Comparison of ENCODE assay signal across 8 cellular contexts in genomic region chr17:40556884-40557414, GRCh38. TPM values are rescaled to one million over a fixed set of nuclear protein-coding genes. Genes with fewer than 3 reads are reported as not detected.
DNase-seq lines count a peak whose midpoint lies in the region; ATAC-seq and TF ChIP-seq lines count a peak whose summit lies in the region.

No MANE protein-coding gene starts in this region.

- H3K4me3 ChIP-seq in liver (ENCODE audit: low read depth in 1 of 3, low read length in 3 of 3): no peak overlapping the region
- no peak overlapping the region for H3K4me3 ChIP-seq in thyroid gland (replicated peaks in 1 of 3)

- intact Hi-C loops in activated CD4-positive, alpha-beta T cell treated with anti-CD3 and anti-CD28 coated beads for 36 hours (cut with DNase I, micrococcal nuclease): no loop called here
- intact Hi-C loops in thyroid gland (cut with DNase I): loop anchor here (5.0 kb wide), 1 partner anchor 115 kb away; the partner anchor contains the start of gene IGFBP4

- peaks cover 90% of the 10 kb centered on the region for H3K4me1 Mint-ChIP-seq in activated CD4-positive, alpha-beta T cell treated with anti-CD3 and anti-CD28 coated beads for 36 hours
- peaks cover 59% of the 10 kb centered on the region for H3K4me1 Mint-ChIP-seq in activated T-helper 17 cell treated with anti-CD3 and anti-CD28 coated beads, Interleukin-2, amount 50 U/mL, for 72 hours

- H3K27me3 Mint-ChIP-seq in activated CD4-positive, alpha-beta T cell treated with anti-CD3 and anti-CD28 coated beads for 36 hours: no peaks in the 10 kb centered on the region
- no peaks in the 10 kb centered on the region for H3K27me3 Mint-ChIP-seq in activated T-helper 17 cell treated with anti-CD3 and anti-CD28 coated beads, Interleukin-2, amount 50 U/mL, for 72 hours

- TF ChIP-seq CTCF in liver (IDR thresholded peaks at IDR 0.05; ENCODE audit: low read depth, low read length, missing input control): no peak
- no peak for TF ChIP-seq CTCF in thyroid gland (IDR thresholded peaks at IDR 0.05)
- no peak for TF ChIP-seq CTCF in RWPE1 (conservative IDR thresholded peaks at IDR 0.05; ENCODE audit: low read depth)

- no peak for TF ChIP-seq RAD21 in liver (IDR thresholded peaks at IDR 0.05)

- H3K9me3 ChIP-seq in liver (ENCODE audit: control insufficient read depth in 4 of 4, low read length in 3 of 4): no peaks in the 10 kb centered on the region
- no peaks in the 10 kb centered on the region for H3K9me3 ChIP-seq in thyroid gland

- no peak overlapping the region for H3K9ac ChIP-seq in liver (ENCODE audit: low read depth in 1 of 2, low read length in 2 of 2)

- no peak for ATAC-seq in activated CD4-positive, alpha-beta T cell treated with anti-CD3 and anti-CD28 coated beads for 36 hours
- ATAC-seq in activated T-helper 17 cell treated with anti-CD3 and anti-CD28 coated beads, Interleukin-2, amount 50 U/mL, for 72 hours (replicated peaks): no peak
- no peak for ATAC-seq in GM18517 (IDR thresholded peaks at IDR 0.05; ENCODE audit: unreplicated experiment)
- ATAC-seq in GM18861 (IDR thresholded peaks at IDR 0.05; ENCODE audit: unreplicated experiment): no peak

- H3K27me3 ChIP-seq in liver (ENCODE audit: control insufficient read depth in 4 of 4, insufficient read depth in 4 of 4, low read length in 3 of 4) (no peaks in the 10 kb centered on the region), thyroid gland (no peaks in the 10 kb centered on the region)

- peaks cover 12 to 28% (median 21%) of the 10 kb centered on the region in 4 donors for H3K4me1 ChIP-seq in liver (ENCODE audit: control insufficient read depth in 4 of 4, insufficient read depth in 4 of 4, low read length in 3 of 4)
- H3K4me1 ChIP-seq in thyroid gland: peaks cover 39 to 95% of the 10 kb centered on the region in 2 donors

- no peaks in the 10 kb centered on the region for H3K9me3 Mint-ChIP-seq in activated CD4-positive, alpha-beta T cell treated with anti-CD3 and anti-CD28 coated beads for 36 hours (ENCODE audit: low read depth)
- H3K9me3 Mint-ChIP-seq in activated T-helper 17 cell treated with anti-CD3 and anti-CD28 coated beads, Interleukin-2, amount 50 U/mL, for 72 hours: no peaks in the 10 kb centered on the region

- H3K27ac ChIP-seq in liver (ENCODE audit: low read depth in 1 of 2, low read length in 2 of 2) (no peak overlapping the region), thyroid gland (peak overlapping the region; percentile 38 to 83 (median 42)), RWPE1 (no peak overlapping the region)

- POLR2A ChIA-PET in activated CD4-positive, alpha-beta T cell treated with anti-CD3 and anti-CD28 coated beads for 36 hours (lab: Charles Lee): interaction anchor here (4.6 to 9.7 kb wide), 2 partner anchors 8 to 16 kb away, joined by 28 to 179 read pairs; no protein-coding TSS in a partner anchor
- POLR2A ChIA-PET in RWPE1 (lab: Yijun Ruan, JAX; ENCODE audit: low non-redundant PET): no interaction called here

- WGBS in liver: 72% methylated on average over 16 of the region's 16 CpGs
- 66 to 68% methylated on average over 15 to 16 of the region's 16 CpGs for WGBS in thyroid gland, 2 donors

- H3K27ac Mint-ChIP-seq in activated CD4-positive, alpha-beta T cell treated with anti-CD3 and anti-CD28 coated beads for 36 hours: peak overlapping the region; percentile 51
- peak overlapping the region; percentile 88 for H3K27ac Mint-ChIP-seq in activated T-helper 17 cell treated with anti-CD3 and anti-CD28 coated beads, Interleukin-2, amount 50 U/mL, for 72 hours

- H3K36me3 ChIP-seq in liver (ENCODE audit: control insufficient read depth in 4 of 4, insufficient read depth in 3 of 4, low read depth in 1 of 4, low read length in 3 of 4) (no peaks in the 10 kb centered on the region), thyroid gland (no peaks in the 10 kb centered on the region)

- no peak for TF ChIP-seq POLR2A in thyroid gland (IDR thresholded peaks at IDR 0.05)

- DNase-seq in activated CD4-positive, alpha-beta T cell treated with anti-CD3 and anti-CD28 coated beads for 36 hours: peak; percentile 28
- DNase-seq in activated CD4-positive, alpha-beta T cell treated with anti-CD3 and anti-CD28 coated beads for 48 hours: no peak
- no peak for DNase-seq in thyroid gland
- DNase-seq in RWPE1 (ENCODE audit: low spot score): no peak

- H3K36me3 Mint-ChIP-seq in activated CD4-positive, alpha-beta T cell treated with anti-CD3 and anti-CD28 coated beads for 36 hours (ENCODE audit: low read depth): peaks cover 99% of the 10 kb centered on the region
- H3K36me3 Mint-ChIP-seq in activated T-helper 17 cell treated with anti-CD3 and anti-CD28 coated beads, Interleukin-2, amount 50 U/mL, for 72 hours (ENCODE audit: low read depth): peaks cover 100% of the 10 kb centered on the region

- H3K4me3 Mint-ChIP-seq in activated CD4-positive, alpha-beta T cell treated with anti-CD3 and anti-CD28 coated beads for 36 hours: no peak overlapping the region
- H3K4me3 Mint-ChIP-seq in activated T-helper 17 cell treated with anti-CD3 and anti-CD28 coated beads, Interleukin-2, amount 50 U/mL, for 72 hours: peak overlapping the region; percentile 57

- CTCF ChIA-PET in activated CD4-positive, alpha-beta T cell treated with anti-CD3 and anti-CD28 coated beads for 36 hours (lab: Charles Lee): interaction anchor here (0.7 to 18.2 kb wide), 6 partner anchors 9 to 131 kb away, joined by 3 to 403 read pairs (median 4); partner anchors contain the start of gene IGFBP4
- CTCF ChIA-PET in RWPE1 (lab: Yijun Ruan, JAX): interaction anchor here (0.6 to 1.0 kb wide), 3 partner anchors 24 to 116 kb away, joined by 3 to 4 read pairs (median 4); no protein-coding TSS in a partner anchor

TF ChIP-seq in liver, 16 proteins besides CTCF, POLR2A, EP300 and RAD21:
- TF ChIP-seq NR2F2 (IDR thresholded peaks at IDR 0.05) (peak; percentile 48), ATF3 (IDR thresholded peaks at IDR 0.05) (no peak), GABPA (IDR thresholded peaks at IDR 0.05 in 1 of 2, conservative IDR thresholded peaks at IDR 0.05 in 1 of 2) (no peak), FOXA2 (IDR thresholded peaks at IDR 0.05) (no peak)

RNA-seq across cellular contexts. Expression of gene CCR7, which starts 8.3 kb away (rescaled TPM):
- total RNA-seq in activated CD4-positive, alpha-beta T cell treated with anti-CD3 and anti-CD28 coated beads for 36 hours: 100 to 1,000 TPM; 325 to 389 TPM
- 100 to 1,000 TPM; 140 to 304 TPM for total RNA-seq in activated T-helper 17 cell treated with anti-CD3 and anti-CD28 coated beads, Interleukin-2, amount 50 U/mL, for 72 hours
- total RNA-seq in liver: under 1 TPM; 0.08 to 0.89 TPM
- under 1 TPM; 0.16 to 0.40 TPM for polyA plus RNA-seq in liver
- 1 to 10 TPM in 1 of 4 donors, under 1 TPM in 2, not detected in 1; 0.27 to 1.6 (median 0.93) TPM for total RNA-seq in thyroid gland

RNA-seq across cellular contexts. Expression of gene TNS4, which starts 55.5 kb away (rescaled TPM):
- 10 to 100 TPM; 10.8 to 12.8 TPM for total RNA-seq in activated CD4-positive, alpha-beta T cell treated with anti-CD3 and anti-CD28 coated beads for 36 hours
- 10 to 100 TPM in 1 of 2 donors, 1 to 10 TPM in 1; 8.8 to 19.8 TPM for total RNA-seq in activated T-helper 17 cell treated with anti-CD3 and anti-CD28 coated beads, Interleukin-2, amount 50 U/mL, for 72 hours
- under 1 TPM in 1 of 2 donors, not detected in 1; 0.08 TPM for total RNA-seq in liver
- polyA plus RNA-seq in liver: not detected
- total RNA-seq in thyroid gland: 10 to 100 TPM in 2 of 4 donors, 1 to 10 TPM in 2; 5.4 to 24.7 (median 16.2) TPM

Comparison
In these comparisons a context has a peak if more than half of its experiments do, and no peak if none do; other contexts are left out.
1. H3K27ac ChIP-seq: peak in thyroid gland (3 of 3); none in liver (0 of 2) and RWPE1 (single experiment).
2. RNA of gene CCR7, which starts 8.3 kb away (total RNA-seq): 325 to 389 TPM in activated CD4-positive, alpha-beta T cell treated with anti-CD3 and anti-CD28 coated beads for 36 hours and 140 to 304 TPM in activated T-helper 17 cell treated with anti-CD3 and anti-CD28 coated beads, Interleukin-2, amount 50 U/mL, for 72 hours; 0.27 to 1.6 TPM in thyroid gland and 0.08 to 0.89 TPM in liver; every median in the first group is over 10 times any median in the second.
3. RNA of gene TNS4, which starts 55.5 kb away (total RNA-seq): 5.4 to 24.7 TPM in thyroid gland, 8.8 to 19.8 TPM in activated T-helper 17 cell treated with anti-CD3 and anti-CD28 coated beads, Interleukin-2, amount 50 U/mL, for 72 hours and 10.8 to 12.8 TPM in activated CD4-positive, alpha-beta T cell treated with anti-CD3 and anti-CD28 coated beads for 36 hours; 0.08 TPM in liver; every median in the first group is over 4 times any median in the second.